In the genomic region with DNA sequence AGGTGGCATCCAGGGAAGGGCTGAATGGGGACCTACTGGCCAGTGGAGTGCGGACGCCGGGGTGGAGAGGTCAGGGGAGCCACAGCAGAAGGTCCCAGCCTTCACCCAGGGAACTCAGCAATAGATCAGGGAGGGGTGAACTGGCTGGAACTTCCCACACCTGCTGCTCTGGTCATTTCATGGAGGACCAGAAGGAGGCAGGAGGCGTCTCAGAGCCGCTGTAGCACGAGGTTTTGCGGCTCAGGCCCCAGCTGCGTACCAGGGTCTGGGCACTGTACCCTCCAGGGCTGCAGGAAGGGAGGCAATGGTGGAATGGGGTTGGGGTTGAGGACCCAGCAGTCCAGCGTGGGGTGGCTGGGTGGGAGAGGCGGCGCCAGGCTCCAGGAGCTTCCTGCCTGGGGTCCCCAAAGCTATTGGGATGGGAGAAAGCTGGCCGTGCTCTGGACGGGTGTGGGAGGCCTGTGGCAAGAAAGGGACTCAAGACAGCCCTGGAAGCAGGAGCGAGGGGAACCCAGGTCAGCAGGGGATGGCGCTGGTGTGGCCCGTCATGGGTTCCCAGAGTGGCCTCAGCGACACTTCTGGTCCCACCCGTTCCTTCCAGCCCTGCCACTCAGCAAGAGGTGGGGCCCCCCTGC, we compare ENCODE assay signal across 27 cellular contexts.
"Had no signal": no experiment of that assay in that cellular context is flagged by ENCODE, and none has a peak within 500 bp of the region (broad histone marks: within the 10 kb centered on the region; RNA-seq: fewer than 3 reads in every experiment).

No MANE protein-coding gene starts in this region.

- H3K36me3 ChIP-seq: MG63, SJSA1 had no signal

- H3K4me3 ChIP-seq: MG63, SJSA1 had no signal

- H3K27ac Mint-ChIP-seq: activated B cell treated with CpG ODN at 0.5 μM for 24 hours; activated CD4-positive, alpha-beta T cell treated with anti-CD3 and anti-CD28 coated beads, Interleukin-2, amount 10 ng/mL, durations not matched to agents 24 days and 14 days; activated CD8-positive, alpha-beta memory T cell treated with anti-CD3 and anti-CD28 coated beads, Interleukin-2, amount 10 ng/mL, durations not matched to agents 7 days and 5 days; activated naive CD8-positive, alpha-beta T cell treated with anti-CD3 and anti-CD28 coated beads, Interleukin-2, amount 50 U/mL, for 24 hours; activated T-cell treated with anti-CD3 and anti-CD28 coated beads, Interleukin-2, amount 50 U/mL, for 24 hours; activated T-helper 1 cell treated with anti-CD3 and anti-CD28 coated beads, Interleukin-12 subunit alpha, Interleukin-12 subunit beta, Interleukin-2, Interleukin-4 antibody, amounts not matched to agents 30 ng/mL and 10 ng/mL and 1 ng/mL, durations not matched to agents 14 hours and 24 hours and 36 hours; brain; T-helper 17 cell had no signal

- H3K27ac ChIP-seq: SJSA1 had no signal

- ATAC-seq: activated CD8-positive, alpha-beta memory T cell treated with anti-CD3 and anti-CD28 coated beads, Interleukin-2, amount 10 ng/mL, durations not matched to agents 7 days and 5 days; activated naive CD4-positive, alpha-beta T cell treated with anti-CD3 and anti-CD28 coated beads, Interleukin-2, amount 50 U/mL, for 72 hours; activated naive CD8-positive, alpha-beta T cell treated with anti-CD3 and anti-CD28 coated beads, Interleukin-2, amount 50 U/mL, for 24 hours; T-helper 17 cell had no signal

- H3K4me1 Mint-ChIP-seq: activated B cell treated with CpG ODN at 0.5 μM for 24 hours; activated CD4-positive, alpha-beta T cell treated with anti-CD3 and anti-CD28 coated beads, Interleukin-2, amount 10 ng/mL, durations not matched to agents 24 days and 14 days; activated CD8-positive, alpha-beta memory T cell treated with anti-CD3 and anti-CD28 coated beads, Interleukin-2, amount 10 ng/mL, durations not matched to agents 7 days and 5 days; activated naive CD8-positive, alpha-beta T cell treated with anti-CD3 and anti-CD28 coated beads, Interleukin-2, amount 50 U/mL, for 24 hours; T-helper 17 cell had no signal

- H3K9me3 Mint-ChIP-seq: activated CD4-positive, alpha-beta T cell treated with anti-CD3 and anti-CD28 coated beads, Interleukin-2, amount 10 ng/mL, durations not matched to agents 24 days and 14 days; activated naive CD8-positive, alpha-beta T cell treated with anti-CD3 and anti-CD28 coated beads, Interleukin-2, amount 50 U/mL, for 24 hours had no signal

- H3K36me3 Mint-ChIP-seq: activated CD8-positive, alpha-beta memory T cell treated with anti-CD3 and anti-CD28 coated beads, Interleukin-2, amount 10 ng/mL, durations not matched to agents 7 days and 5 days; brain had no signal

- H3K9me3 ChIP-seq: SJSA1 had no signal

- DNase-seq: activated B cell treated with CpG ODN at 0.5 μM for 24 hours; activated CD4-positive, alpha-beta T cell treated with anti-CD3 and anti-CD28 coated beads for 1 hour; activated CD4-positive, alpha-beta T cell treated with anti-CD3 and anti-CD28 coated beads, Interleukin-2, amount 10 ng/mL, durations not matched to agents 24 days and 14 days; activated CD4-positive, alpha-beta T cell treated with anti-CD3 and anti-CD28 coated beads, Interleukin-2, amount 50 U/mL, for 48 hours; activated CD8-positive, alpha-beta memory T cell treated with anti-CD3 and anti-CD28 coated beads, Interleukin-2, amount 10 ng/mL, durations not matched to agents 7 days and 5 days; activated effector memory CD4-positive, alpha-beta T cell treated with Interleukin-2 at 50 U/mL for 16 hours; activated naive CD4-positive, alpha-beta T cell treated with Interleukin-2 at 50 U/mL for 16 hours; activated naive CD8-positive, alpha-beta T cell treated with anti-CD3 and anti-CD28 coated beads, Interleukin-2, amount 50 U/mL, for 24 hours; activated T-cell treated with anti-CD3 and anti-CD28 coated beads, Interleukin-2, amount 50 U/mL, for 24 hours; amygdala; MG63; MV-4-11; NCI-H1092 treated with DMSO at 0.1 percent for 48 hours; NCI-H1417 treated with DMSO at 0.1 percent for 48 hours; NCI-H1694 treated with DMSO at 0.1 percent for 48 hours; NCI-H2029 treated with DMSO at 0.1 percent for 48 hours; NCI-H345; NCI-H510A treated with DMSO at 0.1 percent for 48 hours; NCI-H69; NK-92 treated with Interleukin-12 subunit alpha and Interleukin-12 subunit beta, amount 100 ng/mL, for 24 hours; OCI-M1; T-helper 17 cell; T-helper 9 cell had no signal

- H3K27me3 ChIP-seq: MG63, SJSA1 had no signal

- H3K27me3 Mint-ChIP-seq: activated B cell treated with CpG ODN at 0.5 μM for 24 hours; activated CD4-positive, alpha-beta T cell treated with anti-CD3 and anti-CD28 coated beads, Interleukin-2, amount 10 ng/mL, durations not matched to agents 24 days and 14 days; activated CD8-positive, alpha-beta memory T cell treated with anti-CD3 and anti-CD28 coated beads, Interleukin-2, amount 10 ng/mL, durations not matched to agents 7 days and 5 days had no signal

- H3K4me3 Mint-ChIP-seq: activated B cell treated with CpG ODN at 0.5 μM for 24 hours; activated CD4-positive, alpha-beta T cell treated with anti-CD3 and anti-CD28 coated beads, Interleukin-2, amount 10 ng/mL, durations not matched to agents 24 days and 14 days; activated CD8-positive, alpha-beta memory T cell treated with anti-CD3 and anti-CD28 coated beads, Interleukin-2, amount 10 ng/mL, durations not matched to agents 7 days and 5 days; activated naive CD8-positive, alpha-beta T cell treated with anti-CD3 and anti-CD28 coated beads, Interleukin-2, amount 50 U/mL, for 24 hours; activated T-cell treated with anti-CD3 and anti-CD28 coated beads, Interleukin-2, amount 50 U/mL, for 24 hours; activated T-helper 1 cell treated with anti-CD3 and anti-CD28 coated beads, Interleukin-12 subunit alpha, Interleukin-12 subunit beta, Interleukin-2, Interleukin-4 antibody, amounts not matched to agents 30 ng/mL and 10 ng/mL and 1 ng/mL, durations not matched to agents 14 hours and 24 hours and 36 hours; brain; T-helper 17 cell had no signal
